Comparison of ENCODE assay signal across 8 cellular contexts in genomic region chr22:40463017-40463631, GRCh38.
DNase-seq lines count a peak whose midpoint lies in the region; ATAC-seq and TF ChIP-seq lines count a peak whose summit lies in the region.

No MANE protein-coding gene starts in this region.

- H3K4me3 ChIP-seq in upper lobe of left lung: peak overlapping the region in 3 of 4 donors; percentile 24 to 43 (median 38)

- no peaks in the 10 kb centered on the region for H3K9me3 ChIP-seq in upper lobe of left lung

- ATAC-seq in HG03571 (IDR thresholded peaks at IDR 0.05; ENCODE audit: unreplicated experiment): peak; percentile 58
- peak in 1 of 2 donors; percentile 85 for ATAC-seq in upper lobe of left lung (ENCODE audit: low FRiP score in 2 of 2)
- ATAC-seq in GM21825 (IDR thresholded peaks at IDR 0.05; ENCODE audit: unreplicated experiment): no peak

- no peak for TF ChIP-seq POLR2A in upper lobe of left lung (IDR thresholded peaks at IDR 0.05)

- DNase-seq in GM10248 (ENCODE audit: extremely low spot score): peak; percentile 61
- DNase-seq in activated CD8-positive, alpha-beta memory T cell treated with anti-CD3 and anti-CD28 coated beads for 48 hours (ENCODE audit: low read depth in 2 of 3, low spot score in 2 of 3): peak in 2 of 3 experiments; percentile 10 to 17
- DNase-seq in medulla oblongata (ENCODE audit: extremely low spot score): peak; percentile 64
- DNase-seq in upper lobe of left lung: peak in 1 of 2 donors; percentile 58
- DNase-seq in HPDE6-E6E7 (ENCODE audit: extremely low spot score): no peak
- no peak for DNase-seq in glomerular visceral epithelial cell (ENCODE audit: extremely low spot score)

- no peaks in the 10 kb centered on the region for H3K27me3 ChIP-seq in upper lobe of left lung

- 57 to 59% methylated on average over 13 of the region's 13 CpGs for WGBS in upper lobe of left lung, 2 donors

- CTCF ChIA-PET in GM10248 (lab: Yijun Ruan, JAX): interaction anchor here (0.8 to 14.8 kb wide), 6 partner anchors 13 to 183 kb away, joined by 3 to 95 read pairs (median 3); no protein-coding TSS in a partner anchor

- POLR2A ChIA-PET in GM10248 (lab: Yijun Ruan, JAX): no interaction called here

- TF ChIP-seq EP300 in upper lobe of left lung (IDR thresholded peaks at IDR 0.05): no peak

- H3K4me1 ChIP-seq in upper lobe of left lung: peaks cover 0 to 22% (median 12%) of the 10 kb centered on the region in 4 donors

- no peak for TF ChIP-seq CTCF in GM10248 (IDR thresholded peaks at IDR 0.05; ENCODE audit: control extremely low read depth, extremely low read depth, low read depth, missing control alignments)
- no peak for TF ChIP-seq CTCF in upper lobe of left lung (IDR thresholded peaks at IDR 0.05)

- peak overlapping the region; percentile 52 to 77 (median 64) for H3K27ac ChIP-seq in upper lobe of left lung

- peaks cover 0 to 12% (median 2%) of the 10 kb centered on the region in 4 donors for H3K36me3 ChIP-seq in upper lobe of left lung

Comparison
In these comparisons a context has a peak if more than half of its experiments do, and no peak if none do; other contexts are left out.
1. DNase-seq: peak in GM10248 (single experiment), activated CD8-positive, alpha-beta memory T cell treated with anti-CD3 and anti-CD28 coated beads for 48 hours (2 of 3) and medulla oblongata (single experiment); none in HPDE6-E6E7 (single experiment) and glomerular visceral epithelial cell (single experiment).